In genomic region chr17:28907709-28908475, GRCh38 we compare ENCODE assay signal across 1 cellular context.
TF ChIP-seq lines count a peak whose summit lies in the region.

No MANE protein-coding gene starts in this region.

TF ChIP-seq in H1, 55 proteins besides CTCF, POLR2A, EP300 and RAD21:
- TF ChIP-seq NANOG (IDR thresholded peaks at IDR 0.05; ENCODE audit: insufficient read depth, low read depth, low read length, poor library complexity, severe bottlenecking) (no peak), HDAC2 (IDR thresholded peaks at IDR 0.05; ENCODE audit: borderline replicate concordance in 1 of 2, low read depth in 2 of 2, low read length in 2 of 2) (no peak), TEAD4 (IDR thresholded peaks at IDR 0.05; ENCODE audit: low read depth, low read length) (no peak), CBX5 (IDR thresholded peaks at IDR 0.05; ENCODE audit: low read depth, low read length) (no peak), RBBP5 (IDR thresholded peaks at IDR 0.05; ENCODE audit: borderline replicate concordance, low read depth, low read length) (no peak), CEBPB (IDR thresholded peaks at IDR 0.05; ENCODE audit: low read depth, low read length) (no peak), CHD7 (IDR thresholded peaks at IDR 0.05; ENCODE audit: insufficient replicate concordance, low read length) (no peak), ASH2L (IDR thresholded peaks at IDR 0.05; ENCODE audit: low read length) (no peak), ATF3 (IDR thresholded peaks at IDR 0.05; ENCODE audit: insufficient read depth, low read depth, low read length) (no peak), SAP30 (IDR thresholded peaks at IDR 0.05; ENCODE audit: insufficient read depth, insufficient replicate concordance, low read length) (no peak), MAX (IDR thresholded peaks at IDR 0.05) (no peak), USF2 (IDR thresholded peaks at IDR 0.05; ENCODE audit: low read length) (no peak)
